9 cellular contexts compared by ENCODE assay signal in genomic region chr10:129031233-129032150, GRCh38.
DNase-seq lines count a peak whose midpoint lies in the region; ATAC-seq, FAIRE-seq and TF ChIP-seq lines count a peak whose summit lies in the region.
"Had no signal": no experiment of that assay in that cellular context is flagged by ENCODE, and none has a peak within 500 bp of the region (broad histone marks: within the 10 kb centered on the region; RNA-seq: fewer than 3 reads in every experiment).

No MANE protein-coding gene starts in this region.

- H3K9ac ChIP-seq in kidney (ENCODE audit: low read length in 2 of 2): no peak overlapping the region

- peaks cover 83% of the 10 kb centered on the region for H3K27me3 Mint-ChIP-seq in brain

- H3K4me1 Mint-ChIP-seq in brain: peaks cover 94% of the 10 kb centered on the region

- CTCF ChIA-PET in A549 (lab: Yijun Ruan, JAX): interaction anchor here (0.6 to 5.1 kb wide), 11 partner anchors 8 to 1681 kb away, joined by 3 to 24 read pairs (median 3); no protein-coding TSS in a partner anchor

- ATAC-seq in A549: peak; percentile 98 to 99
- ATAC-seq in HG03521 (IDR thresholded peaks at IDR 0.05; ENCODE audit: unreplicated experiment): peak; percentile 54
- ATAC-seq in HG02970 (IDR thresholded peaks at IDR 0.05; ENCODE audit: low FRiP score, unreplicated experiment): no peak

- peaks cover 0 to 6% (median 0%) of the 10 kb centered on the region in 5 experiments for H3K9me3 Mint-ChIP-seq in brain

- no peak overlapping the region for H3K4me2 ChIP-seq in A549

- no peaks in the 10 kb centered on the region for H3K4me1 ChIP-seq in A549
- H3K4me1 ChIP-seq in kidney (ENCODE audit: control insufficient read depth in 1 of 2, insufficient read depth in 1 of 2, low read depth in 1 of 2, low read length in 2 of 2): peaks cover 0 to 4% of the 10 kb centered on the region in 2 donors

- peak; percentile 74 to 85 for TF ChIP-seq RAD21 in A549 (conservative IDR thresholded peaks at IDR 0.05 in 1 of 2, IDR thresholded peaks at IDR 0.05 in 1 of 2)

- no peaks in the 10 kb centered on the region for H3K9me3 ChIP-seq in A549
- H3K9me3 ChIP-seq in kidney (ENCODE audit: control insufficient read depth in 1 of 2, low read length in 2 of 2): no peaks in the 10 kb centered on the region

- no peak for TF ChIP-seq POLR2A in A549 (IDR thresholded peaks at IDR 0.05; ENCODE audit: low read length)

- no peaks in the 10 kb centered on the region for H3K36me3 Mint-ChIP-seq in brain

- POLR2A ChIA-PET in A549 (lab: Yijun Ruan, JAX): no interaction called here

- H3K27ac Mint-ChIP-seq in brain: peak overlapping the region in 2 of 5 experiments; percentile 34 to 49

- FAIRE-seq in A549 (lab: Jason Lieb, UNC) (no peak), kidney (lab: Jason Lieb, UNC) (no peak)

- no peaks in the 10 kb centered on the region for H3K36me3 ChIP-seq in kidney (ENCODE audit: control insufficient read depth in 1 of 2, insufficient read depth in 2 of 2, low read length in 2 of 2)

- TF ChIP-seq CTCF in A549 (IDR thresholded peaks at IDR 0.05) (peak; percentile 61), GM12875 (IDR thresholded peaks at IDR 0.05; ENCODE audit: borderline replicate concordance, insufficient read depth, low read depth, low read length) (peak; percentile 87), brain (conservative IDR thresholded peaks at IDR 0.05) (peak; percentile 97 to 98), kidney (IDR thresholded peaks at IDR 0.05; ENCODE audit: borderline replicate concordance, extremely low read depth, insufficient read depth) (peak; percentile 76)

- intact Hi-C loops in kidney (cut with DNase I): loop anchor here (2.0 kb wide), 1 partner anchor 937 kb away; no protein-coding TSS in a partner anchor

- no peak for TF ChIP-seq EP300 in A549 (IDR thresholded peaks at IDR 0.05)

- H3K4me3 Mint-ChIP-seq in brain: peak overlapping the region in 2 of 5 experiments; percentile 48 to 59

- 6% methylated on average over 18 of the region's 18 CpGs for WGBS in A549 (ENCODE audit: missing lambda C conversion rate)

- DNase-seq in A549 (ENCODE audit: low read depth in 1 of 2, low spot score in 1 of 2) (peak; percentile 28 to 58), SW480 (ENCODE audit: low spot score) (peak; percentile 49), kidney (peak; percentile 82)
- DNase-seq in stimulated activated CD4-positive, alpha-beta T cell treated with anti-CD3 and anti-CD28 coated beads, Interleukin-4, amount 100 ng/mL, for 48 hours (ENCODE audit: low read depth in 2 of 2): peak; percentile 22 to 54

- H3K4me3 ChIP-seq in A549 (no peak overlapping the region), GM12875 (ENCODE audit: low read depth, low read length) (no peak overlapping the region), kidney (ENCODE audit: low read length in 2 of 2) (no peak overlapping the region)

- no peak overlapping the region for H3K27ac ChIP-seq in A549
- H3K27ac ChIP-seq in kidney (ENCODE audit: low read depth in 2 of 2, low read length in 2 of 2): no peak overlapping the region
- H3K27ac ChIP-seq: epithelial cell of prostate had no signal

TF ChIP-seq in A549, 52 proteins besides CTCF, POLR2A, EP300 and RAD21:
- TF ChIP-seq SMC3 (IDR thresholded peaks at IDR 0.05) (peak; percentile 62), HMGXB4 (CRISPR knock-in tag; IDR thresholded peaks at IDR 0.05; ENCODE audit: borderline replicate concordance) (no peak)
